Comparison of ENCODE assay signal across 24 cellular contexts in the genomic region with DNA sequence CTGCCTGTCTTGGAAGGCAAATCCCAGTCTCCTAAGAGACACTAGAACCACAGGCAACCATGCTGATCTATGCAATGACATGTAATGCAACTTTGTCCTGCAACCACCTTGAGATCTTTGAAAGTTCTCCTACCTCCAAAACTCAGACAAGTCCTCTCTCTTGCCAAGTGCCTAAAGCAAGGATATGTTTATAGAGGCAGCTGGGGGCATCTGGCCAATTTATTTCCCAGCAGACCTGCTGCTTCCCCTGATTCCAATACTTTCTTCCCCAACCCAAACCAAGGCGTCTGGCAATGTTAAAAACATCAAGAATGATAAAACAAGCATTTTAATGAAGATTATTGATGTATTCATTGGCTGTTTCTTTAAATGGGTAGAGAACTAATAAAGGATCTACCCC.
DNase-seq lines count a peak whose midpoint lies in the region; ATAC-seq, FAIRE-seq and TF ChIP-seq lines count a peak whose summit lies in the region.
"Had no signal": no experiment of that assay in that cellular context is flagged by ENCODE, and none has a peak within 500 bp of the region (broad histone marks: within the 10 kb centered on the region; RNA-seq: fewer than 3 reads in every experiment).

No MANE protein-coding gene starts in this region.

- no peak overlapping the region for H3K9ac ChIP-seq in endodermal cell (ENCODE audit: extremely low read depth, low read length, poor library complexity, severe bottlenecking)
- H3K9ac ChIP-seq: GM23248 had no signal

- intact Hi-C loops in CD4-positive, alpha-beta memory T cell (cut with micrococcal nuclease): no loop called here

- H3K27me3 ChIP-seq in CD4-positive, alpha-beta memory T cell (ENCODE audit: insufficient read depth, low read length): no peaks in the 10 kb centered on the region
- no peaks in the 10 kb centered on the region for H3K27me3 ChIP-seq in bronchial epithelial cell (ENCODE audit: control insufficient read depth, insufficient read depth, low read length)
- H3K27me3 ChIP-seq in endodermal cell (ENCODE audit: control insufficient read depth, insufficient read depth, low read length, poor library complexity, severe bottlenecking): no peaks in the 10 kb centered on the region

- peaks cover 63% of the 10 kb centered on the region for H3K36me3 ChIP-seq in CD4-positive, alpha-beta memory T cell (ENCODE audit: insufficient read depth, low read length)
- H3K36me3 ChIP-seq in bronchial epithelial cell (ENCODE audit: control insufficient read depth, insufficient read depth, low read length) (no peaks in the 10 kb centered on the region), endodermal cell (ENCODE audit: control insufficient read depth, insufficient read depth, low read length) (peaks cover 3% of the 10 kb centered on the region)

- 80% methylated on average over 1 of the region's 1 CpG; no CpG with 5 or more reads in 1 of the 2 experiments for WGBS in endodermal cell (ENCODE audit: insufficient coverage in 1 of 2, insufficient read length in 1 of 2), 2 experiments

- H3K4me3 Mint-ChIP-seq in activated T-cell treated with anti-CD3 and anti-CD28 coated beads, Interleukin-2, amount 50 U/mL, for 24 hours: no peak overlapping the region
- no peak overlapping the region for H3K4me3 Mint-ChIP-seq in CD4-positive, alpha-beta memory T cell
- H3K4me3 Mint-ChIP-seq in stimulated activated memory B cell treated with anti-CD40 and anti-IgM and Interleukin-4, amounts not matched to agents 10 μg/mL and 1 μg/mL and 100 μg/mL, for 72 hours: no peak overlapping the region
- no peak overlapping the region for H3K4me3 Mint-ChIP-seq in endodermal cell
- H3K4me3 Mint-ChIP-seq: IgD-negative memory B cell had no signal

- H3K9me3 Mint-ChIP-seq in activated T-cell treated with anti-CD3 and anti-CD28 coated beads, Interleukin-2, amount 50 U/mL, for 24 hours: no peaks in the 10 kb centered on the region
- H3K9me3 Mint-ChIP-seq in CD4-positive, alpha-beta memory T cell: no peaks in the 10 kb centered on the region
- H3K9me3 Mint-ChIP-seq in stimulated activated memory B cell treated with anti-CD40 and anti-IgM and Interleukin-4, amounts not matched to agents 10 μg/mL and 1 μg/mL and 100 μg/mL, for 72 hours: no peaks in the 10 kb centered on the region
- H3K9me3 Mint-ChIP-seq in endodermal cell: no peaks in the 10 kb centered on the region
- H3K9me3 Mint-ChIP-seq: IgD-negative memory B cell had no signal

- CTCF ChIA-PET in CD4-positive, alpha-beta memory T cell (lab: Charles Lee; ENCODE audit: partially characterized antibody): no interaction called here

- H3K4me1 Mint-ChIP-seq in activated T-cell treated with anti-CD3 and anti-CD28 coated beads, Interleukin-2, amount 50 U/mL, for 24 hours (ENCODE audit: low read depth): peaks cover 44% of the 10 kb centered on the region
- peaks cover 32 to 62% (median 46%) of the 10 kb centered on the region in 4 donors for H3K4me1 Mint-ChIP-seq in CD4-positive, alpha-beta memory T cell
- H3K4me1 Mint-ChIP-seq in stimulated activated memory B cell treated with anti-CD40 and anti-IgM and Interleukin-4, amounts not matched to agents 10 μg/mL and 1 μg/mL and 100 μg/mL, for 72 hours: peaks cover 10% of the 10 kb centered on the region
- peaks cover 9% of the 10 kb centered on the region for H3K4me1 Mint-ChIP-seq in endodermal cell

- no peak for DNase-seq in activated T-cell treated with anti-CD3 and anti-CD28 coated beads, Interleukin-2, amount 50 U/mL, for 24 hours
- no peak for DNase-seq in activated T-cell treated with anti-CD3 and anti-CD28 coated beads, Interleukin-2, amount 50 U/mL, for 48 hours
- DNase-seq in CD4-positive, alpha-beta memory T cell: no peak
- DNase-seq in bronchial epithelial cell (ENCODE audit: low read depth) (no peak), endodermal cell (no peak), putamen (ENCODE audit: low spot score) (no peak)
- DNase-seq: ACHN; GF-D8; GM23248; HCEC 1CT; Kasumi-1; NCI-H1105 treated with DMSO at 0.1 percent for 48 hours; NCI-H2029; NCI-H2171; NCI-H446; NCI-H69; NK-92 treated with Interleukin-12 subunit alpha and Interleukin-12 subunit beta, amount 100 ng/mL, for 24 hours; SHP77 had no signal

- H3K4me3 ChIP-seq in CD4-positive, alpha-beta memory T cell (ENCODE audit: low read length in 2 of 2): no peak overlapping the region
- H3K4me3 ChIP-seq in bronchial epithelial cell (ENCODE audit: low read depth, low read length) (no peak overlapping the region), endodermal cell (ENCODE audit: low read length) (no peak overlapping the region)
- H3K4me3 ChIP-seq: GM23248 had no signal

- peak; percentile 47 for FAIRE-seq in bronchial epithelial cell (lab: Jason Lieb, UNC)
- FAIRE-seq: GM12891, GM18507, HTR-8/SVneo had no signal

- H3K27me3 Mint-ChIP-seq in activated T-cell treated with anti-CD3 and anti-CD28 coated beads, Interleukin-2, amount 50 U/mL, for 24 hours: no peaks in the 10 kb centered on the region
- H3K27me3 Mint-ChIP-seq in CD4-positive, alpha-beta memory T cell: no peaks in the 10 kb centered on the region
- H3K27me3 Mint-ChIP-seq in stimulated activated memory B cell treated with anti-CD40 and anti-IgM and Interleukin-4, amounts not matched to agents 10 μg/mL and 1 μg/mL and 100 μg/mL, for 72 hours: no peaks in the 10 kb centered on the region
- H3K27me3 Mint-ChIP-seq in endodermal cell (ENCODE audit: insufficient read depth): no peaks in the 10 kb centered on the region
- H3K27me3 Mint-ChIP-seq: IgD-negative memory B cell had no signal

- no peaks in the 10 kb centered on the region for H3K9me3 ChIP-seq in CD4-positive, alpha-beta memory T cell (ENCODE audit: control insufficient read depth in 1 of 2, low read length in 2 of 2)
- H3K9me3 ChIP-seq in endodermal cell (ENCODE audit: control insufficient read depth, low read length): no peaks in the 10 kb centered on the region

- ATAC-seq in stimulated activated memory B cell treated with anti-CD40 and anti-IgM and Interleukin-4, amounts not matched to agents 10 μg/mL and 1 μg/mL and 100 μg/mL, for 72 hours: no peak

- H3K27ac Mint-ChIP-seq in activated T-cell treated with anti-CD3 and anti-CD28 coated beads, Interleukin-2, amount 50 U/mL, for 24 hours: peak overlapping the region; percentile 55
- H3K27ac Mint-ChIP-seq in CD4-positive, alpha-beta memory T cell: peak overlapping the region in 6 of 7 donors; percentile 17 to 77 (median 50)
- H3K27ac Mint-ChIP-seq in stimulated activated memory B cell treated with anti-CD40 and anti-IgM and Interleukin-4, amounts not matched to agents 10 μg/mL and 1 μg/mL and 100 μg/mL, for 72 hours: peak overlapping the region; percentile 48
- no peak overlapping the region for H3K27ac Mint-ChIP-seq in endodermal cell

- H3K36me3 Mint-ChIP-seq in activated T-cell treated with anti-CD3 and anti-CD28 coated beads, Interleukin-2, amount 50 U/mL, for 24 hours (ENCODE audit: low read depth): peaks cover 88% of the 10 kb centered on the region
- H3K36me3 Mint-ChIP-seq in CD4-positive, alpha-beta memory T cell: peaks cover 51 to 83% of the 10 kb centered on the region in 2 donors
- peaks cover 79% of the 10 kb centered on the region for H3K36me3 Mint-ChIP-seq in stimulated activated memory B cell treated with anti-CD40 and anti-IgM and Interleukin-4, amounts not matched to agents 10 μg/mL and 1 μg/mL and 100 μg/mL, for 72 hours
- peaks cover 1% of the 10 kb centered on the region for H3K36me3 Mint-ChIP-seq in endodermal cell (ENCODE audit: low read depth)

- H3K27ac ChIP-seq in CD4-positive, alpha-beta memory T cell (ENCODE audit: low read depth, low read length): no peak overlapping the region
- H3K27ac ChIP-seq in endodermal cell (ENCODE audit: low read depth, low read length): no peak overlapping the region
- H3K27ac ChIP-seq: GM23248, HL-60 had no signal

- POLR2A ChIA-PET in CD4-positive, alpha-beta memory T cell (lab: Charles Lee; ENCODE audit: partially characterized antibody): no interaction called here

- TF ChIP-seq CTCF in bronchial epithelial cell (IDR thresholded peaks at IDR 0.05; ENCODE audit: insufficient read depth, low read length, severe bottlenecking) (no peak), endodermal cell (conservative IDR thresholded peaks at IDR 0.05) (no peak)

- H3K4me1 ChIP-seq in CD4-positive, alpha-beta memory T cell (ENCODE audit: insufficient read depth, low read length): peaks cover 23% of the 10 kb centered on the region
- H3K4me1 ChIP-seq in endodermal cell (ENCODE audit: control insufficient read depth, insufficient read depth, low read length): no peaks in the 10 kb centered on the region
